In the genomic region with DNA sequence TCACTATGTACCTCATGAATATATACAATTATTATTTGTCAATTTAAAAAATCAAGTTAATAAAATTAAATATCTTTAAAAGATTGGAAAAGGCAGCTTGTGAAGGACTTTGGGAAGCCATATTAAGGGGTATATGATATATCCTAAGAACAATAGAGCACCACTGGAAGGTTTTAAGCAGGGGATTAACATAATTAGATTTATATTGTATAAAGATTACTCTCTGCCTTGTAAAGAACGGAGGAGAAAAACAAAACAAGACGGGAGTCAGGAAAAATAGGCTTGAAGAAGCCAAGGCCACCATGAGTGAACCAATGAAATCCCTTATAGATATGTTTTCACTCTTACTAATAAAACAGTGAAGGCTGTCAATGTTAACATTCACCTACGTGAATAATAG, we compare ENCODE assay signal across 7 cellular contexts. TPM values are rescaled to one million over a fixed set of nuclear protein-coding genes. Genes with fewer than 3 reads are reported as not detected.
"Had no signal": no experiment of that assay in that cellular context is flagged by ENCODE, and none has a peak within 500 bp of the region (broad histone marks: within the 10 kb centered on the region; RNA-seq: fewer than 3 reads in every experiment).

No MANE protein-coding gene starts in this region.

- DNase-seq: H9, HCEC 1CT had no signal

- ATAC-seq: GM23338 had no signal

- FAIRE-seq: H1, H54, HTR-8/SVneo had no signal

RNA-seq across cellular contexts. Expression of a gene that starts 11.1 kb away (rescaled TPM):
- total RNA-seq: HT-29 had no signal
